ENCODE assay signal across 8 cellular contexts in genomic region chr9:124868511-124869465, GRCh38. TPM values are rescaled to one million over a fixed set of nuclear protein-coding genes. Genes with fewer than 3 reads are reported as not detected.
DNase-seq lines count a peak whose midpoint lies in the region; ATAC-seq, FAIRE-seq and TF ChIP-seq lines count a peak whose summit lies in the region.

No MANE protein-coding gene starts in this region.

- peak in 2 of 4 experiments; percentile 12 to 13 for TF ChIP-seq CTCF in uterus (IDR thresholded peaks at IDR 0.05)

- H3K36me3 ChIP-seq in rectal smooth muscle tissue (ENCODE audit: control insufficient read depth, insufficient read depth, low read length) (peaks cover 6% of the 10 kb centered on the region), uterus (no peaks in the 10 kb centered on the region)

- WGBS in right cardiac atrium: under 1% methylated on average over 101 of the region's 101 CpGs

- no peaks in the 10 kb centered on the region for H3K27me3 ChIP-seq in right cardiac atrium (ENCODE audit: control insufficient read depth, insufficient read depth)
- no peaks in the 10 kb centered on the region for H3K27me3 ChIP-seq in rectal smooth muscle tissue (ENCODE audit: control insufficient read depth, insufficient read depth, low read length)
- H3K27me3 ChIP-seq in uterus: no peaks in the 10 kb centered on the region

- DNase-seq in GM12891 (ENCODE audit: insufficient read length, low spot score): peak; percentile 95
- peak; percentile 76 for DNase-seq in NCI-H1105 treated with DMSO at 0.1 percent for 48 hours (lab: John Stamatoyannopoulos, UW)
- peak; percentile 87 to 94 (median 88) for DNase-seq in T-helper 2 cell
- DNase-seq in anterior cingulate cortex (lab: John Stamatoyannopoulos, UW): peak; percentile 17 to 89 (median 78)
- DNase-seq in right cardiac atrium: peak; percentile 90 to 96 (median 95)
- peak; percentile 77 to 87 for DNase-seq in uterus

- H3K4me3 ChIP-seq in right cardiac atrium (ENCODE audit: low read length) (peak overlapping the region; percentile 74), rectal smooth muscle tissue (ENCODE audit: low read length) (peak overlapping the region; percentile 68), uterus (peak overlapping the region; percentile 91 to 95)

- H3K4me1 ChIP-seq in right cardiac atrium (ENCODE audit: control insufficient read depth, insufficient read depth, low read length): peaks cover 12% of the 10 kb centered on the region
- peaks cover 26% of the 10 kb centered on the region for H3K4me1 ChIP-seq in rectal smooth muscle tissue (ENCODE audit: control insufficient read depth, insufficient read depth, low read length)
- peaks cover 0 to 13% of the 10 kb centered on the region in 2 donors for H3K4me1 ChIP-seq in uterus

- FAIRE-seq in GM12891 (lab: Jason Lieb, UNC): peak; percentile 69

- ATAC-seq in HG02642 (IDR thresholded peaks at IDR 0.05; ENCODE audit: poor library complexity, unreplicated experiment): peak; percentile 72
- ATAC-seq in right cardiac atrium: peak; percentile 94

- H3K9me3 ChIP-seq in right cardiac atrium (ENCODE audit: control insufficient read depth, low read length) (no peaks in the 10 kb centered on the region), uterus (no peaks in the 10 kb centered on the region)

- intact Hi-C loops in right cardiac atrium (cut with DNase I): no loop called here
- intact Hi-C loops in uterus (cut with DNase I; ENCODE audit: low total_unique reads): no loop called here

- peak overlapping the region; percentile 91 for H3K9ac ChIP-seq in rectal smooth muscle tissue (ENCODE audit: low read length)

- peak overlapping the region; percentile 77 for H3K27ac ChIP-seq in right cardiac atrium (ENCODE audit: low read length)
- H3K27ac ChIP-seq in rectal smooth muscle tissue (ENCODE audit: low read depth, low read length): peak overlapping the region; percentile 93
- peak overlapping the region; percentile 83 to 94 for H3K27ac ChIP-seq in uterus

- TF ChIP-seq POLR2A in GM12891 (IDR thresholded peaks at IDR 0.05; ENCODE audit: low read depth, low read length): peak; percentile 82
- TF ChIP-seq POLR2A in uterus (IDR thresholded peaks at IDR 0.05): peak; percentile 92 to 95

TF ChIP-seq in GM12891, 5 proteins besides CTCF, POLR2A, EP300 and RAD21:
- TF ChIP-seq POLR2AphosphoS5 (IDR thresholded peaks at IDR 0.05; ENCODE audit: low read depth, low read length) (peak; percentile 84), PAX5 (IDR thresholded peaks at IDR 0.05; ENCODE audit: insufficient read depth, low read length, severe bottlenecking) (no peak), SPI1 (IDR thresholded peaks at IDR 0.05; ENCODE audit: low read depth, low read length) (no peak), POU2F2 (IDR thresholded peaks at IDR 0.05; ENCODE audit: low read depth, low read length) (peak; percentile 64), TAF1 (IDR thresholded peaks at IDR 0.05; ENCODE audit: low read depth, low read length) (peak; percentile 87)

RNA-seq across cellular contexts. Expression of gene ARPC5L, which starts 6.9 kb away (rescaled TPM):
- polyA plus RNA-seq in GM12891 (2012; ENCODE audit: low read depth, missing spikeins): 82.0 TPM
- total RNA-seq in right cardiac atrium: 10 to 100 TPM; 31.9 to 37.7 (median 34.9) TPM
- polyA plus RNA-seq in right cardiac atrium: 40.8 TPM
- 10 to 100 TPM in 1 of 4 donors, 1 to 10 TPM in 3; 1.0 to 18.3 (median 5.6) TPM for total RNA-seq in uterus

RNA-seq across cellular contexts. Expression of gene RPL35, which starts 7.0 kb away (rescaled TPM):
- 5,793 TPM for polyA plus RNA-seq in GM12891 (2012; ENCODE audit: low read depth, missing spikeins)
- 100 to 1,000 TPM; 696 to 797 (median 747) TPM for total RNA-seq in right cardiac atrium
- 2,205 TPM for polyA plus RNA-seq in right cardiac atrium
- 1,000 to 10,000 TPM in 3 of 4 donors, 100 to 1,000 TPM in 1; 913 to 5,275 (median 2,170) TPM for total RNA-seq in uterus

RNA-seq across cellular contexts. Expression of gene WDR38, which starts 15.5 kb away (rescaled TPM):
- polyA plus RNA-seq in GM12891 (2012; ENCODE audit: low read depth, missing spikeins): not detected
- total RNA-seq in right cardiac atrium (not detected), uterus (1 to 10 TPM in 1 of 4 donors, under 1 TPM in 1, not detected in 2; 0.79 to 1.9 TPM)
- polyA plus RNA-seq in right cardiac atrium: 0.09 TPM

Comparison
In these comparisons a context has a peak if more than half of its experiments do, and no peak if none do; other contexts are left out.
1. Peak in every context shown above with its lines: DNase-seq, ATAC-seq, H3K4me3 ChIP-seq and H3K27ac ChIP-seq.